In genomic region chr21:34344058-34344425, GRCh38 we compare ENCODE assay signal across 19 cellular contexts. TPM values are rescaled to one million over a fixed set of nuclear protein-coding genes. Genes with fewer than 3 reads are reported as not detected.
A peak's percentile ranks its signal among the peaks of the same experiment; 100 is the strongest.
DNase-seq lines count a peak whose midpoint lies in the region; ATAC-seq and TF ChIP-seq lines count a peak whose summit lies in the region.
"Had no signal": no experiment of that assay in that cellular context is flagged by ENCODE, and none has a peak within 500 bp of the region (broad histone marks: within the 10 kb centered on the region; RNA-seq: fewer than 3 reads in every experiment).

No MANE protein-coding gene starts in this region.

- ATAC-seq in thoracic aorta (ENCODE audit: insufficient number of reproducible peaks, low FRiP score, low read depth) (no peak), GM21423 (IDR thresholded peaks at IDR 0.05; ENCODE audit: unreplicated experiment) (no peak)
- ATAC-seq: Panc1 had no signal

- DNase-seq in anterior cingulate cortex (lab: John Stamatoyannopoulos, UW) (peak in 36 of 58 donors; percentile 8 to 66 (median 38)), head of caudate nucleus (peak; percentile 25 to 84 (median 64)), neural crest cell (ENCODE audit: low read depth, low spot score) (no peak), thoracic aorta (ENCODE audit: low spot score) (no peak), COR-L47 (lab: John Stamatoyannopoulos, UW) (no peak), foreskin fibroblast (no peak)
- DNase-seq: CD8-positive, alpha-beta memory T cell; DMS 273 treated with DMSO at 0.1 percent for 48 hours; H7; NCI-H1417; NCI-H2029; NCI-H2171 treated with DMSO at 0.1 percent for 48 hours; NCI-H82; SHP77 treated with DMSO at 0.1 percent for 48 hours had no signal

- peaks cover 27% of the 10 kb centered on the region for H3K4me1 Mint-ChIP-seq in neural crest cell

- H3K4me3 ChIP-seq in thoracic aorta = no peak overlapping the region
- H3K4me3 ChIP-seq in foreskin fibroblast (ENCODE audit: low read depth in 1 of 2, low read length in 2 of 2) = no peak overlapping the region

- H3K27ac Mint-ChIP-seq in neural crest cell (ENCODE audit: unreplicated experiment) = peak overlapping the region; percentile 75
- H3K27ac Mint-ChIP-seq: CD8-positive, alpha-beta memory T cell had no signal

- H3K27ac ChIP-seq in thoracic aorta = peak overlapping the region; percentile 68 to 70

- H3K4me3 Mint-ChIP-seq in neural crest cell = no peak overlapping the region
- H3K4me3 Mint-ChIP-seq: CD8-positive, alpha-beta memory T cell had no signal

- H3K9me3 ChIP-seq in thoracic aorta = no peaks in the 10 kb centered on the region

- intact Hi-C loops in head of caudate nucleus (cut with DNase I) = no loop called here

- no peaks in the 10 kb centered on the region for H3K27me3 ChIP-seq in thoracic aorta (replicated peaks; ENCODE audit: insufficient read depth)

- peaks cover 19 to 53% of the 10 kb centered on the region in 2 donors for H3K4me1 ChIP-seq in thoracic aorta (ENCODE audit: control insufficient read depth in 1 of 2, low read depth in 2 of 2)

- no peaks in the 10 kb centered on the region for H3K36me3 ChIP-seq in thoracic aorta

- peaks cover 3% of the 10 kb centered on the region for H3K9me3 Mint-ChIP-seq in neural crest cell

- H3K27me3 Mint-ChIP-seq in neural crest cell (ENCODE audit: low read depth) = no peaks in the 10 kb centered on the region

- H3K36me3 Mint-ChIP-seq in neural crest cell (ENCODE audit: low read depth) = no peaks in the 10 kb centered on the region
- H3K36me3 Mint-ChIP-seq: CD8-positive, alpha-beta memory T cell had no signal

- TF ChIP-seq CTCF in neural crest cell (conservative IDR thresholded peaks at IDR 0.05) (no peak), thoracic aorta (IDR thresholded peaks at IDR 0.05) (no peak), foreskin fibroblast (IDR thresholded peaks at IDR 0.05; ENCODE audit: low read depth, low read length) (no peak)

RNA-seq across cellular contexts. Expression of gene KCNE2, which starts 19.8 kb away (rescaled TPM):
- 0.39 and 0.61 TPM in 2 replicates for total RNA-seq in neural crest cell
- not detected for total RNA-seq in thoracic aorta
- total RNA-seq: CD8-positive, alpha-beta memory T cell; Daoy; H7; LHCN-M2; NCI-H460 had no signal

RNA-seq across cellular contexts. Expression of gene SMIM11, which starts 31.3 kb away (rescaled TPM):
- total RNA-seq in neural crest cell = 16.7 and 17.0 TPM in 2 replicates
- total RNA-seq in thoracic aorta = 1 to 10 TPM in 1 of 2 donors, under 1 TPM in 1; 0.41 to 6.7 TPM

Comparison
In these comparisons a context has a peak if more than half of its experiments do, and no peak if none do; other contexts are left out.
1. DNase-seq: peak in anterior cingulate cortex (36 of 58) and head of caudate nucleus (42 of 42); none in neural crest cell (single experiment), thoracic aorta (single experiment), COR-L47 (single experiment) and foreskin fibroblast (0 of 2).